Comparison of ENCODE assay signal across 8 cellular contexts in the genomic region with DNA sequence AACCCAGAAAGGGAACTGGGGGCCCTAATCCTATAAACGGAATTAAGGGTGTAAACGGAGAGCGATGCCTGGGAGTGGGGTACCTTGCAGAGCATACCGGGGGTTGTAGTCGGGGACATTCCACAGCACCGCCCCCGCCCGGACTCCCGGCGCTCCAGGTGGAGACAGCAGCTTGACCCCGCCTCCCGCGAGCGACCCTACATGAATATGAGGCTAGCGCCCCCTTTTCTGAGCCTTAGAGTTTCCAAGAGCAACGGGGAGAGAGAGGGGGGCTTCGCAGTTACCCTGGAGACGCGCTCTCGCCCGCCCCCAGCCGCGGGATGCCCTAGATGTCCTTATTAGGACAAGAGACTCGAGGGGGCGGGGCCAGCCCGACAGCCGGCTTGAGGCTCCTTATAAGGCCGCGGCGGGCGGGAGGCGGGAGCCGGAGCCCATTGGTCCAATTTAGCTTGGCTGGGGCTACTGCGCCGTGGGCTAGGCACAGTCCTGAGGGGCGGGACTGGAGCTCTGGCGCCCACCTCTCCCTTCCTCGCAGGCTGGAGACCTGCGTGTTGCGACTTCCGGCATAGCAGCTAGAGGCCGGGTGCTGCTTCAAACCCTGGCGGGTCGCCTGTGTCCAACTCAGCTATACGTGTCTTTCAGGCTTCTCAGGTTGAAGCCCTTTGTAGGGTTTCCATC. TPM values are rescaled to one million over a fixed set of nuclear protein-coding genes. Genes with fewer than 3 reads are reported as not detected.
A peak's percentile ranks its signal among the peaks of the same experiment; 100 is the strongest.
DNase-seq lines count a peak whose midpoint lies in the region; ATAC-seq and TF ChIP-seq lines count a peak whose summit lies in the region.

No MANE protein-coding gene starts in this region.

- peaks cover 33% of the 10 kb centered on the region for H3F3A ChIP-seq in smooth muscle cell (ENCODE audit: low read depth)

- CTCF ChIA-PET in WTC11 (lab: Charles Lee) = interaction anchor here (0.6 to 16.6 kb wide), 63 partner anchors 9 to 454 kb away, joined by 3 to 539 read pairs (median 5); partner anchors contain the start of genes AP5B1, BANF1, CCDC85B and CST6

- H3K9ac ChIP-seq in smooth muscle cell (ENCODE audit: low read depth) = no peak overlapping the region

- POLR2A ChIA-PET in WTC11 (lab: Charles Lee) = interaction anchor here (0.5 to 4.2 kb wide), 25 partner anchors 8 to 458 kb away, joined by 3 to 90 read pairs (median 6); partner anchors contain the start of genes CCDC85B, CD248, EFEMP2 and FIBP

- TF ChIP-seq CTCF in WTC11 (IDR thresholded peaks at IDR 0.05) (no peak), cardiac fibroblast (IDR thresholded peaks at IDR 0.05; ENCODE audit: low read depth, low read length) (peak; percentile 13), smooth muscle cell (IDR thresholded peaks at IDR 0.05; ENCODE audit: borderline replicate concordance, insufficient read depth, poor library complexity, severe bottlenecking) (no peak)

- H3K36me3 Mint-ChIP-seq in WTC11 = peaks cover 40% of the 10 kb centered on the region

- in situ Hi-C loops in GM18951 (cut with MboI; ENCODE audit: low sequenced_read_pairs, unreplicated experiment) = no loop called here

- ATAC-seq in HG03175 (IDR thresholded peaks at IDR 0.05; ENCODE audit: unreplicated experiment) (peak; percentile 54), WTC11 (peak; percentile 67)

- peak overlapping the region; percentile 64 for H2AFZ ChIP-seq in smooth muscle cell (ENCODE audit: low read depth)

- no peaks in the 10 kb centered on the region for H3K9me3 Mint-ChIP-seq in WTC11

- H3K79me2 ChIP-seq in smooth muscle cell (ENCODE audit: low read depth) = peaks cover 62% of the 10 kb centered on the region

- peak overlapping the region; percentile 100 for H3K27ac Mint-ChIP-seq in WTC11

- peaks cover 6% of the 10 kb centered on the region for H3K36me3 ChIP-seq in smooth muscle cell (ENCODE audit: low read depth)

- peak; percentile 96 for TF ChIP-seq POLR2A in GM18951 (IDR thresholded peaks at IDR 0.05; ENCODE audit: extremely low read depth, insufficient read depth, insufficient read length)

- no peaks in the 10 kb centered on the region for H3K27me3 ChIP-seq in smooth muscle cell (ENCODE audit: low read depth)

- peaks cover 16% of the 10 kb centered on the region for H3K4me1 ChIP-seq in smooth muscle cell (ENCODE audit: low read depth)

- H3K4me1 Mint-ChIP-seq in WTC11 = peaks cover 23% of the 10 kb centered on the region

- H3K4me3 ChIP-seq in cardiac fibroblast (replicated peaks in 1 of 2; ENCODE audit: low read depth in 2 of 2, low read length in 2 of 2) (peak overlapping the region; percentile 74 to 95), smooth muscle cell (peak overlapping the region; percentile 96)

- peak overlapping the region; percentile 83 for H3K27ac ChIP-seq in smooth muscle cell (ENCODE audit: low read depth)

- peaks cover 47% of the 10 kb centered on the region for H4K20me1 ChIP-seq in smooth muscle cell (ENCODE audit: low read depth)

- H3K27me3 Mint-ChIP-seq in WTC11 (ENCODE audit: low read depth) = no peaks in the 10 kb centered on the region

- H3K9me3 ChIP-seq in smooth muscle cell (replicated peaks; ENCODE audit: low read depth) = no peaks in the 10 kb centered on the region

- H3K4me2 ChIP-seq in smooth muscle cell = peak overlapping the region; percentile 88

- DNase-seq in AG08395 (ENCODE audit: low spot score) = peak; percentile 95
- DNase-seq in NCI-H2227 treated with DMSO at 0.1 percent for 48 hours (lab: John Stamatoyannopoulos, UW) = peak; percentile 99
- peak; percentile 100 for DNase-seq in WTC11 (ENCODE audit: low spot score)
- peak; percentile 99 for DNase-seq in cardiac fibroblast (ENCODE audit: low read depth in 2 of 2)
- peak; percentile 92 for DNase-seq in iPS-NIHi7 (ENCODE audit: extremely low spot score)
- peak; percentile 83 for DNase-seq in smooth muscle cell (lab: John Stamatoyannopoulos, UW; ENCODE audit: unreplicated experiment)

- under 1% methylated on average over 30 of the region's 45 CpGs for WGBS in smooth muscle cell (ENCODE audit: low lambda C conversion rate)

- H3K4me3 Mint-ChIP-seq in WTC11 = peak overlapping the region; percentile 90

TF ChIP-seq in WTC11, 78 proteins besides CTCF, POLR2A, EP300 and RAD21 (continues in another document):
- no peak for TF ChIP-seq EMX1 (CRISPR knock-in tag; IDR thresholded peaks at IDR 0.05)
- TF ChIP-seq, protein P1, sequence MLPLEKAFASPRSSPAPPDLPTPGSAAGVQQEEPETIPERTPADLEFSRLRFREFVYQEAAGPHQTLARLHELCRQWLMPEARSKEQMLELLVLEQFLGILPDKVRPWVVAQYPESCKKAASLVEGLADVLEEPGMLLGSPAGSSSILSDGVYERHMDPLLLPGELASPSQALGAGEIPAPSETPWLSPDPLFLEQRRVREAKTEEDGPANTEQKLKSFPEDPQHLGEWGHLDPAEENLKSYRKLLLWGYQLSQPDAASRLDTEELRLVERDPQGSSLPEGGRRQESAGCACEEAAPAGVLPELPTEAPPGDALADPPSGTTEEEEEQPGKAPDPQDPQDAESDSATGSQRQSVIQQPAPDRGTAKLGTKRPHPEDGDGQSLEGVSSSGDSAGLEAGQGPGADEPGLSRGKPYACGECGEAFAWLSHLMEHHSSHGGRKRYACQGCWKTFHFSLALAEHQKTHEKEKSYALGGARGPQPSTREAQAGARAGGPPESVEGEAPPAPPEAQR (CRISPR knock-in tag; IDR thresholded peaks at IDR 0.05) = no peak
- TF ChIP-seq TCF7 (CRISPR knock-in tag; IDR thresholded peaks at IDR 0.05; ENCODE audit: low read depth) = no peak
- TF ChIP-seq, protein P2, sequence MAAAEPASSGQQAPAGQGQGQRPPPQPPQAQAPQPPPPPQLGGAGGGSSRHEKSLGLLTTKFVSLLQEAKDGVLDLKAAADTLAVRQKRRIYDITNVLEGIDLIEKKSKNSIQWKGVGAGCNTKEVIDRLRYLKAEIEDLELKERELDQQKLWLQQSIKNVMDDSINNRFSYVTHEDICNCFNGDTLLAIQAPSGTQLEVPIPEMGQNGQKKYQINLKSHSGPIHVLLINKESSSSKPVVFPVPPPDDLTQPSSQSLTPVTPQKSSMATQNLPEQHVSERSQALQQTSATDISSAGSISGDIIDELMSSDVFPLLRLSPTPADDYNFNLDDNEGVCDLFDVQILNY (CRISPR knock-in tag; IDR thresholded peaks at IDR 0.05) = 0 out of 2 replicates have a peak, but pooled peaks have one; percentile 56
- TF ChIP-seq ATF3 (CRISPR knock-in tag; conservative IDR thresholded peaks at IDR 0.05) = no peak
- no peak for TF ChIP-seq ESRRA (CRISPR knock-in tag; IDR thresholded peaks at IDR 0.05; ENCODE audit: borderline replicate concordance)
- no peak for TF ChIP-seq ZNF416 (CRISPR knock-in tag; IDR thresholded peaks at IDR 0.05)
- TF ChIP-seq FOXK1 (CRISPR knock-in tag; IDR thresholded peaks at IDR 0.05) = peak; percentile 54; the same call in 1 of the 2 replicates
- no peak for TF ChIP-seq PREB (CRISPR knock-in tag; IDR thresholded peaks at IDR 0.05; ENCODE audit: borderline replicate concordance)
- TF ChIP-seq ZNF263 (CRISPR knock-in tag; IDR thresholded peaks at IDR 0.05; ENCODE audit: low read depth) = no peak
- TF ChIP-seq ZNF423 (CRISPR knock-in tag; IDR thresholded peaks at IDR 0.05) = no peak
- no peak for TF ChIP-seq ZNF138 (CRISPR knock-in tag; conservative IDR thresholded peaks at IDR 0.05)
- TF ChIP-seq ATF1 (CRISPR knock-in tag; IDR thresholded peaks at IDR 0.05) = no peak
- no peak for TF ChIP-seq FOXJ3 (CRISPR knock-in tag; IDR thresholded peaks at IDR 0.05; ENCODE audit: borderline replicate concordance)
- no peak for TF ChIP-seq KAT7 (CRISPR knock-in tag; IDR thresholded peaks at IDR 0.05; ENCODE audit: borderline replicate concordance)
- no peak for TF ChIP-seq SOX15 (CRISPR knock-in tag; IDR thresholded peaks at IDR 0.05)

RNA-seq across cellular contexts. Expression of gene MUS81, which starts 1.0 kb away (rescaled TPM):
- 44.9 to 45.9 TPM (median 45.1 TPM) in 3 replicates for total RNA-seq in WTC11 (2021)
- 21.7 and 35.1 TPM in 2 replicates for total RNA-seq in smooth muscle cell
- 39.6 and 61.1 TPM in 2 replicates for polyA plus RNA-seq in smooth muscle cell

RNA-seq across cellular contexts. Expression of gene CFL1, which starts 1.3 kb away (rescaled TPM):
- 1,014 to 1,073 TPM (median 1,031 TPM) in 3 replicates for total RNA-seq in WTC11 (2021)
- 1,233 and 1,255 TPM in 2 replicates for total RNA-seq in smooth muscle cell
- 3,052 and 3,080 TPM in 2 replicates for polyA plus RNA-seq in smooth muscle cell

RNA-seq across cellular contexts. Expression of gene EFEMP2, which starts 13.3 kb away (rescaled TPM):
- 14.2 to 17.9 TPM (median 17.8 TPM) in 3 replicates for total RNA-seq in WTC11 (2021)
- total RNA-seq in smooth muscle cell = 99.7 and 103 TPM in 2 replicates
- polyA plus RNA-seq in smooth muscle cell = 328 and 362 TPM in 2 replicates

RNA-seq across cellular contexts. Expression of gene CTSW, which starts 20.4 kb away (rescaled TPM):
- total RNA-seq in WTC11 (2021) (0.18 TPM in 1 of 3 replicates, not detected in the others), smooth muscle cell (not detected in 2 replicates)
- polyA plus RNA-seq in smooth muscle cell = 0.52 TPM in 1 of 2 replicates, not detected in the other

RNA-seq across cellular contexts. Expression of gene SNX32, which starts 25.5 kb away (rescaled TPM):
- total RNA-seq in WTC11 (2021) (2.2 to 3.4 TPM (median 2.9 TPM) in 3 replicates), smooth muscle cell (0.63 and 1.2 TPM in 2 replicates)
- 1.1 and 3.3 TPM in 2 replicates for polyA plus RNA-seq in smooth muscle cell

Comparison
In these comparisons a context has a peak if more than half of its experiments do, and no peak if none do; other contexts are left out.
1. Peak in every context shown above with its lines: DNase-seq, ATAC-seq, H3K4me3 ChIP-seq and H3K27ac ChIP-seq.